Comparison of ENCODE assay signal across 9 cellular contexts in the genomic region with DNA sequence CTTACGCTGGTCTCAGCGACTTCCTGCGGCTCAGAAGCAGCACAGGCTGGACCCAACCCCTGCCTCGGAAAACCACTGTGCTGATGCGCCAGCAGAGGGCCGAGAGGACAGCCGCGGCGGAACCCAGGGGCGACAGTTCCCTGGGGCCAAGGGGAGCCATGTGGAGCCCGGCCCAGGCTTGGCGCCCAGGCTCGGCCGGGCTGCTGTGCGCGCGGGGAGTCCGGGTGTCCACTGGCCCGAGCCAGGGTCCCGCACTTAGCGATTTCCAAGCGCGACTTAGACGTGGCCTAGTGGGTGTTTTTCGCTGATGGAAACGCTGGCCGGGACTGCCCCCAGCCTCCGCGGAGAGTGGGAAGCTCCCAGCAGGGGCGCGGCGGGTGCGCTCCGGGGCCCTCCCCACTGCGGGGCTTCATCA. TPM values are rescaled to one million over a fixed set of nuclear protein-coding genes. Genes with fewer than 3 reads are reported as not detected.
DNase-seq lines count a peak whose midpoint lies in the region; ATAC-seq and TF ChIP-seq lines count a peak whose summit lies in the region.
"Had no signal": no experiment of that assay in that cellular context is flagged by ENCODE, and none has a peak within 500 bp of the region (broad histone marks: within the 10 kb centered on the region; RNA-seq: fewer than 3 reads in every experiment).

No MANE protein-coding gene starts in this region.

- no peak overlapping the region for H2BK15ac ChIP-seq in mesenchymal stem cell (ENCODE audit: low read depth, poor library complexity, severe bottlenecking)

- H3K79me2 ChIP-seq in ACC112 (ENCODE audit: control insufficient read depth, insufficient read depth, low read length, unreplicated experiment), result no peaks in the 10 kb centered on the region

- H3K23ac ChIP-seq in mesenchymal stem cell (ENCODE audit: low read length in 2 of 2), result no peak overlapping the region

- H3K27ac Mint-ChIP-seq in endodermal cell, result no peak overlapping the region
- no peak overlapping the region for H3K27ac Mint-ChIP-seq in activated T-helper 2 cell treated with anti-CD3 and anti-CD28 coated beads, Interferon-gamma antibody, Interleukin-2, Interleukin-4, amounts not matched to agents 10 μg/mL and 5 μg/mL and 100 μg/mL, durations not matched to agents 14 hours and 24 hours and 36 hours

- peaks cover 6% of the 10 kb centered on the region for H3K4me1 Mint-ChIP-seq in endodermal cell
- H3K4me1 Mint-ChIP-seq in activated T-helper 2 cell treated with anti-CD3 and anti-CD28 coated beads, Interferon-gamma antibody, Interleukin-2, Interleukin-4, amounts not matched to agents 10 μg/mL and 5 μg/mL and 100 μg/mL, durations not matched to agents 14 hours and 24 hours and 36 hours (ENCODE audit: low read depth), result no peaks in the 10 kb centered on the region

- TF ChIP-seq CTCF in GM20000 (IDR thresholded peaks at IDR 0.05; ENCODE audit: extremely low read depth, missing control alignments), result no peak
- peak; percentile 75 for TF ChIP-seq CTCF in endodermal cell (conservative IDR thresholded peaks at IDR 0.05)

- H3K9ac ChIP-seq in endodermal cell (ENCODE audit: extremely low read depth, low read length, poor library complexity, severe bottlenecking) (no peak overlapping the region), mesenchymal stem cell (ENCODE audit: low read length) (peak overlapping the region; percentile 63)

- H3K4ac ChIP-seq in mesenchymal stem cell (ENCODE audit: low read depth in 1 of 2, low read length in 2 of 2), result no peak overlapping the region

- no peak overlapping the region for H2BK120ac ChIP-seq in mesenchymal stem cell (ENCODE audit: low read depth, low read length)

- peak; percentile 53 for DNase-seq in GM20000 (ENCODE audit: low spot score)
- peak; percentile 84 for DNase-seq in endodermal cell
- peak; percentile 37 for DNase-seq in mesenchymal stem cell
- DNase-seq in GF-D8 (lab: John Stamatoyannopoulos, UW), result no peak
- no peak for DNase-seq in activated T-helper 2 cell treated with anti-CD3 and anti-CD28 coated beads, Interferon-gamma antibody, Interleukin-2, Interleukin-4, amounts not matched to agents 10 μg/mL and 5 μg/mL and 100 μg/mL, durations not matched to agents 14 hours and 24 hours and 36 hours (ENCODE audit: low spot score)
- DNase-seq: Peyer's patch had no signal

- H3K4me3 ChIP-seq in ACC112 (ENCODE audit: low read depth, low read length) (no peak overlapping the region), endodermal cell (ENCODE audit: low read length) (no peak overlapping the region), mesenchymal stem cell (ENCODE audit: insufficient read depth in 1 of 2, low read depth in 1 of 2, low read length in 2 of 2) (peak overlapping the region; percentile 38 to 51)

- H3K4me2 ChIP-seq in mesenchymal stem cell (ENCODE audit: low read length, poor library complexity, severe bottlenecking), result peak overlapping the region; percentile 44

- H2BK12ac ChIP-seq in mesenchymal stem cell (ENCODE audit: low read length in 2 of 2), result no peak overlapping the region

- H3K14ac ChIP-seq in mesenchymal stem cell (ENCODE audit: low read length in 2 of 2), result no peak overlapping the region

- no peak overlapping the region for H2AK5ac ChIP-seq in mesenchymal stem cell (ENCODE audit: low read length, severe bottlenecking)

- H3K27ac ChIP-seq in ACC112 (ENCODE audit: low read depth, low read length), result no peak overlapping the region
- no peak overlapping the region for H3K27ac ChIP-seq in endodermal cell (ENCODE audit: low read depth, low read length)
- H3K27ac ChIP-seq in mesenchymal stem cell (ENCODE audit: low read length, poor library complexity, severe bottlenecking), result no peak overlapping the region
- H3K27ac ChIP-seq: Peyer's patch had no signal

- H3K36me3 Mint-ChIP-seq in endodermal cell (ENCODE audit: low read depth), result no peaks in the 10 kb centered on the region
- H3K36me3 Mint-ChIP-seq in activated T-helper 2 cell treated with anti-CD3 and anti-CD28 coated beads, Interferon-gamma antibody, Interleukin-2, Interleukin-4, amounts not matched to agents 10 μg/mL and 5 μg/mL and 100 μg/mL, durations not matched to agents 14 hours and 24 hours and 36 hours (ENCODE audit: low read depth), result no peaks in the 10 kb centered on the region

- no peak overlapping the region for H3K18ac ChIP-seq in mesenchymal stem cell (ENCODE audit: low read depth in 1 of 2, low read length in 2 of 2)

- peak overlapping the region; percentile 36 for H3K4me3 Mint-ChIP-seq in endodermal cell
- H3K4me3 Mint-ChIP-seq in activated T-helper 2 cell treated with anti-CD3 and anti-CD28 coated beads, Interferon-gamma antibody, Interleukin-2, Interleukin-4, amounts not matched to agents 10 μg/mL and 5 μg/mL and 100 μg/mL, durations not matched to agents 14 hours and 24 hours and 36 hours (ENCODE audit: low read depth), result no peak overlapping the region

- H3K36me3 ChIP-seq in ACC112 (ENCODE audit: insufficient read depth, low read length) (no peaks in the 10 kb centered on the region), endodermal cell (ENCODE audit: control insufficient read depth, insufficient read depth, low read length) (no peaks in the 10 kb centered on the region), mesenchymal stem cell (ENCODE audit: control insufficient read depth in 1 of 2, insufficient read depth in 2 of 2, low read depth in 1 of 2, low read length in 2 of 2) (no peaks in the 10 kb centered on the region)
- H3K36me3 ChIP-seq: Peyer's patch had no signal

- no peaks in the 10 kb centered on the region for H3K4me1 ChIP-seq in ACC112 (ENCODE audit: control insufficient read depth, insufficient read depth, low read length, unreplicated experiment)
- H3K4me1 ChIP-seq in endodermal cell (ENCODE audit: control insufficient read depth, insufficient read depth, low read length), result no peaks in the 10 kb centered on the region
- H3K4me1 ChIP-seq in mesenchymal stem cell (ENCODE audit: control insufficient read depth, insufficient read depth, low read depth, low read length), result peaks cover 13% of the 10 kb centered on the region

- peaks cover 3% of the 10 kb centered on the region for H3K9me3 Mint-ChIP-seq in endodermal cell
- no peaks in the 10 kb centered on the region for H3K9me3 Mint-ChIP-seq in activated T-helper 2 cell treated with anti-CD3 and anti-CD28 coated beads, Interferon-gamma antibody, Interleukin-2, Interleukin-4, amounts not matched to agents 10 μg/mL and 5 μg/mL and 100 μg/mL, durations not matched to agents 14 hours and 24 hours and 36 hours

- H3K27me3 ChIP-seq in ACC112 (ENCODE audit: insufficient read depth, low read length) (peaks cover 16% of the 10 kb centered on the region), endodermal cell (ENCODE audit: control insufficient read depth, insufficient read depth, low read length, poor library complexity, severe bottlenecking) (peaks cover 8% of the 10 kb centered on the region), mesenchymal stem cell (ENCODE audit: control insufficient read depth in 1 of 2, insufficient read depth in 1 of 2, low read length in 2 of 2) (peaks cover 9 to 37% of the 10 kb centered on the region in 2 experiments)
- H3K27me3 ChIP-seq: Peyer's patch had no signal

- no peaks in the 10 kb centered on the region for H3K9me3 ChIP-seq in endodermal cell (ENCODE audit: control insufficient read depth, low read length)
- no peaks in the 10 kb centered on the region for H3K9me3 ChIP-seq in mesenchymal stem cell (ENCODE audit: control insufficient read depth, low read length)
- H3K9me3 ChIP-seq: Peyer's patch had no signal

- H4K91ac ChIP-seq in mesenchymal stem cell (ENCODE audit: low read length), result no peak overlapping the region

- H3K79me1 ChIP-seq in mesenchymal stem cell (replicated peaks; ENCODE audit: low read length, poor library complexity, severe bottlenecking), result no peaks in the 10 kb centered on the region

- ATAC-seq in GM19463 (IDR thresholded peaks at IDR 0.05; ENCODE audit: unreplicated experiment), result no peak
- no peak for ATAC-seq in GM19328 (IDR thresholded peaks at IDR 0.05; ENCODE audit: unreplicated experiment)

- H3K27me3 Mint-ChIP-seq in endodermal cell (ENCODE audit: insufficient read depth), result peaks cover 60% of the 10 kb centered on the region
- H3K27me3 Mint-ChIP-seq in activated T-helper 2 cell treated with anti-CD3 and anti-CD28 coated beads, Interferon-gamma antibody, Interleukin-2, Interleukin-4, amounts not matched to agents 10 μg/mL and 5 μg/mL and 100 μg/mL, durations not matched to agents 14 hours and 24 hours and 36 hours (ENCODE audit: low read depth), result peaks cover 33% of the 10 kb centered on the region

- 94% methylated on average over 29 to 35 of the region's 35 CpGs for WGBS in endodermal cell (ENCODE audit: insufficient coverage in 1 of 2, insufficient read length in 1 of 2), 2 experiments
- 44% methylated on average over 35 of the region's 35 CpGs for WGBS in mesenchymal stem cell

- H2BK5ac ChIP-seq in mesenchymal stem cell (ENCODE audit: low read depth, low read length, poor library complexity, severe bottlenecking), result no peak overlapping the region

- H2AFZ ChIP-seq in ACC112 (ENCODE audit: low read length, unreplicated experiment) (peak overlapping the region; percentile 34), mesenchymal stem cell (ENCODE audit: low read depth, low read length) (no peak overlapping the region)

- intact Hi-C loops in activated T-helper 2 cell treated with anti-CD3 and anti-CD28 coated beads, Interferon-gamma antibody, Interleukin-2, Interleukin-4, amounts not matched to agents 10 μg/mL and 5 μg/mL and 100 μg/mL, durations not matched to agents 14 hours and 24 hours and 36 hours (cut with micrococcal nuclease), result no loop called here

- H4K8ac ChIP-seq in mesenchymal stem cell (ENCODE audit: low read length), result no peak overlapping the region

RNA-seq across cellular contexts. Expression of gene ZNF32, which starts 18.6 kb away (rescaled TPM):
- total RNA-seq in endodermal cell, result 10 to 100 TPM; 21.4 to 29.0 TPM
- 45.6 TPM for polyA plus RNA-seq in endodermal cell (2013, experiment 1 of 2)
- polyA plus RNA-seq in endodermal cell (2013, experiment 2 of 2), result 40.1 TPM
- 24.7 TPM for polyA plus RNA-seq in mesenchymal stem cell (2013, experiment 1 of 2)
- 25.4 TPM for polyA plus RNA-seq in mesenchymal stem cell (2013, experiment 2 of 2)
- total RNA-seq in activated T-helper 2 cell treated with anti-CD3 and anti-CD28 coated beads, Interferon-gamma antibody, Interleukin-2, Interleukin-4, amounts not matched to agents 10 μg/mL and 5 μg/mL and 100 μg/mL, durations not matched to agents 14 hours and 24 hours and 36 hours, result 12.1 and 12.9 TPM in 2 replicates

Comparison
In these comparisons a context has a peak if more than half of its experiments do, and no peak if none do; other contexts are left out.
1. H3K4me3 ChIP-seq: peak in mesenchymal stem cell (2 of 2); none in ACC112 (single experiment) and endodermal cell (single experiment).
2. DNase-seq: peak in GM20000 (single experiment), endodermal cell (single experiment) and mesenchymal stem cell (single experiment); none in GF-D8 (single experiment) and activated T-helper 2 cell treated with anti-CD3 and anti-CD28 coated beads, Interferon-gamma antibody, Interleukin-2, Interleukin-4, amounts not matched to agents 10 μg/mL and 5 μg/mL and 100 μg/mL, durations not matched to agents 14 hours and 24 hours and 36 hours (single experiment).